16 cellular contexts compared by ENCODE assay signal in genomic region chr17:1070411-1070810, GRCh38.
A peak's percentile ranks its signal among the peaks of the same experiment; 100 is the strongest.
DNase-seq lines count a peak whose midpoint lies in the region; ATAC-seq, FAIRE-seq and TF ChIP-seq lines count a peak whose summit lies in the region.
"Had no signal": no experiment of that assay in that cellular context is flagged by ENCODE, and none has a peak within 500 bp of the region (broad histone marks: within the 10 kb centered on the region; RNA-seq: fewer than 3 reads in every experiment).

No MANE protein-coding gene starts in this region.

- TF ChIP-seq CTCF in right atrium auricular region (IDR thresholded peaks at IDR 0.05), result no peak
- TF ChIP-seq CTCF in HEK293 (tag by site-specific recombination; IDR thresholded peaks at IDR 0.05), result no peak
- TF ChIP-seq CTCF in kidney (IDR thresholded peaks at IDR 0.05; ENCODE audit: borderline replicate concordance, extremely low read depth, insufficient read depth), result no peak
- TF ChIP-seq CTCF in psoas muscle (IDR thresholded peaks at IDR 0.05), result no peak

- FAIRE-seq in kidney (lab: Jason Lieb, UNC), result no peak
- FAIRE-seq: H54 had no signal

- POLR2A ChIA-PET in HEK293 (lab: Yijun Ruan, JAX), result no interaction called here

- no peaks in the 10 kb centered on the region for H3K9me3 ChIP-seq in right atrium auricular region
- no peaks in the 10 kb centered on the region for H3K9me3 ChIP-seq in HEK293 (ENCODE audit: control insufficient read depth, insufficient read depth, low read depth, low read length)
- no peaks in the 10 kb centered on the region for H3K9me3 ChIP-seq in kidney (ENCODE audit: control insufficient read depth in 1 of 2, low read length in 2 of 2)
- no peaks in the 10 kb centered on the region for H3K9me3 ChIP-seq in psoas muscle

- intact Hi-C loops in left cardiac atrium (cut with DNase I), result no loop called here
- intact Hi-C loops in kidney (cut with DNase I), result no loop called here
- intact Hi-C loops in psoas muscle (cut with DNase I), result no loop called here

- WGBS in psoas muscle, 3 donors, result 87 to 91% (median 90%) methylated on average over 21 of the region's 21 CpGs

- H3K36me3 ChIP-seq in right atrium auricular region (peaks cover 65% of the 10 kb centered on the region), HEK293 (ENCODE audit: control insufficient read depth in 2 of 2, insufficient read depth in 1 of 2, low read length in 2 of 2) (peaks cover 18 to 71% of the 10 kb centered on the region in 2 experiments; a peak in 2 of 3 replicates), kidney (ENCODE audit: control insufficient read depth in 1 of 2, insufficient read depth in 2 of 2, low read length in 2 of 2) (peaks cover 2 to 5% of the 10 kb centered on the region in 2 donors), psoas muscle (ENCODE audit: insufficient read depth in 1 of 2, low read depth in 1 of 2) (peaks cover 0 to 69% of the 10 kb centered on the region in 2 donors)

- H3K4me3 ChIP-seq in right atrium auricular region (no peak overlapping the region), HEK293 (ENCODE audit: low read depth, low read length) (no peak overlapping the region), kidney (ENCODE audit: low read length in 2 of 2) (no peak overlapping the region), psoas muscle (no peak overlapping the region)
- H3K4me3 ChIP-seq: BLaER1 had no signal

- CTCF ChIA-PET in HEK293 (lab: Yijun Ruan, JAX), result no interaction called here

- DNase-seq in left cardiac atrium (peak; percentile 20), right atrium auricular region (ENCODE audit: low spot score) (no peak), kidney (peak; percentile 75), psoas muscle (peak; percentile 12 to 42), glomerular visceral epithelial cell (ENCODE audit: extremely low spot score) (no peak), HPDE6-E6E7 (ENCODE audit: extremely low spot score) (no peak)
- DNase-seq: 8988T; AML-193; CD4-positive, CD25-positive, alpha-beta regulatory T cell; DMS53; GF-D8 had no signal

- no peak overlapping the region for H3K9ac ChIP-seq in kidney (ENCODE audit: low read length in 2 of 2)
- H3K9ac ChIP-seq: BLaER1 had no signal

- H3K4me1 ChIP-seq in right atrium auricular region (peaks cover 0 to 11% of the 10 kb centered on the region in 2 donors), HEK293 (ENCODE audit: control insufficient read depth, insufficient read depth, low read length) (no peaks in the 10 kb centered on the region; the same call in 1 of the 2 replicates), kidney (ENCODE audit: control insufficient read depth in 1 of 2, insufficient read depth in 1 of 2, low read depth in 1 of 2, low read length in 2 of 2) (no peaks in the 10 kb centered on the region), psoas muscle (peaks cover 2% of the 10 kb centered on the region)
- H3K4me1 ChIP-seq: BLaER1 had no signal

- H3K27me3 ChIP-seq in right atrium auricular region (no peaks in the 10 kb centered on the region), psoas muscle (ENCODE audit: insufficient read depth in 3 of 3, low read length in 2 of 3) (no peaks in the 10 kb centered on the region)
- H3K27me3 ChIP-seq: BLaER1 had no signal

- ATAC-seq in left cardiac atrium (no peak), psoas muscle (no peak)
- ATAC-seq: HCT116 had no signal

- H3K27ac ChIP-seq in right atrium auricular region (no peak overlapping the region), HEK293 (ENCODE audit: extremely low read depth, low read depth, low read length) (no peak overlapping the region), kidney (ENCODE audit: low read depth in 2 of 2, low read length in 2 of 2) (no peak overlapping the region), psoas muscle (no peak overlapping the region)
- H3K27ac ChIP-seq: BLaER1, HL-60 had no signal

TF ChIP-seq in HEK293, 187 proteins besides CTCF, POLR2A, EP300 and RAD21:
- TF ChIP-seq, protein P1, sequence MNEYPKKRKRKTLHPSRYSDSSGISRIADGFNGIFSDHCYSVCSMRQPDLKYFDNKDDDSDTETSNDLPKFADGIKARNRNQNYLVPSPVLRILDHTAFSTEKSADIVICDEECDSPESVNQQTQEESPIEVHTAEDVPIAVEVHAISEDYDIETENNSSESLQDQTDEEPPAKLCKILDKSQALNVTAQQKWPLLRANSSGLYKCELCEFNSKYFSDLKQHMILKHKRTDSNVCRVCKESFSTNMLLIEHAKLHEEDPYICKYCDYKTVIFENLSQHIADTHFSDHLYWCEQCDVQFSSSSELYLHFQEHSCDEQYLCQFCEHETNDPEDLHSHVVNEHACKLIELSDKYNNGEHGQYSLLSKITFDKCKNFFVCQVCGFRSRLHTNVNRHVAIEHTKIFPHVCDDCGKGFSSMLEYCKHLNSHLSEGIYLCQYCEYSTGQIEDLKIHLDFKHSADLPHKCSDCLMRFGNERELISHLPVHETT (tag by site-specific recombination; IDR thresholded peaks at IDR 0.05), result no peak
- TF ChIP-seq ZNF777 (tag by site-specific recombination; IDR thresholded peaks at IDR 0.05; ENCODE audit: borderline replicate concordance) (no peak), ZEB2 (tag by site-specific recombination; IDR thresholded peaks at IDR 0.05) (no peak), GLIS1 (tag by site-specific recombination; IDR thresholded peaks at IDR 0.05) (peak; percentile 49), ZNF175 (tag by site-specific recombination; IDR thresholded peaks at IDR 0.05) (no peak), ZNF585B (tag by site-specific recombination; IDR thresholded peaks at IDR 0.05) (no peak)
- TF ChIP-seq, protein P2, sequence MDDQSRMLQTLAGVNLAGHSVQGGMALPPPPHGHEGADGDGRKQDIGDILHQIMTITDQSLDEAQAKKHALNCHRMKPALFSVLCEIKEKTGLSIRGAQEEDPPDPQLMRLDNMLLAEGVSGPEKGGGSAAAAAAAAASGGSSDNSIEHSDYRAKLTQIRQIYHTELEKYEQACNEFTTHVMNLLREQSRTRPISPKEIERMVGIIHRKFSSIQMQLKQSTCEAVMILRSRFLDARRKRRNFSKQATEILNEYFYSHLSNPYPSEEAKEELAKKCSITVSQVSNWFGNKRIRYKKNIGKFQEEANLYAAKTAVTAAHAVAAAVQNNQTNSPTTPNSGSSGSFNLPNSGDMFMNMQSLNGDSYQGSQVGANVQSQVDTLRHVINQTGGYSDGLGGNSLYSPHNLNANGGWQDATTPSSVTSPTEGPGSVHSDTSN (CRISPR knock-in tag; IDR thresholded peaks at IDR 0.05), result no peak

Comparison
In these comparisons a context has a peak if more than half of its experiments do, and no peak if none do; other contexts are left out.
1. DNase-seq: peak in left cardiac atrium (single experiment), kidney (single experiment) and psoas muscle (2 of 2); none in right atrium auricular region (single experiment), glomerular visceral epithelial cell (single experiment) and HPDE6-E6E7 (single experiment).